ENCODE assay signal across 37 cellular contexts in genomic region chr4:12978310-12978709, GRCh38.
"Had no signal": no experiment of that assay in that cellular context is flagged by ENCODE, and none has a peak within 500 bp of the region (broad histone marks: within the 10 kb centered on the region; RNA-seq: fewer than 3 reads in every experiment).

No MANE protein-coding gene starts in this region.

- H3K4me3 ChIP-seq: adrenal gland, ascending aorta, body of pancreas, breast epithelium, cardiac muscle cell had no signal

- H3K27ac ChIP-seq: adrenal gland, ascending aorta, body of pancreas, brain microvascular endothelial cell, breast epithelium, cardiac muscle cell had no signal

- H3K27ac Mint-ChIP-seq: activated naive CD4-positive, alpha-beta T cell treated with anti-CD3 and anti-CD28 coated beads for 36 hours; activated naive CD4-positive, alpha-beta T cell treated with anti-CD3 and anti-CD28 coated beads, Interleukin-2, amount 10 ng/mL, durations not matched to agents 7 days and 5 days; activated naive CD4-positive, alpha-beta T cell treated with anti-CD3 and anti-CD28 coated beads, Interleukin-2, amount 50 U/mL, for 24 hours; activated naive CD4-positive, alpha-beta T cell treated with anti-CD3 and anti-CD28 coated beads, Interleukin-2, amount 50 U/mL, for 72 hours; activated naive CD8-positive, alpha-beta T cell; activated naive CD8-positive, alpha-beta T cell treated with anti-CD3 and anti-CD28 coated beads, Interleukin-2, amount 10 ng/mL, durations not matched to agents 7 days and 5 days; activated T-cell treated with anti-CD3 and anti-CD28 coated beads, Interleukin-2, amount 50 U/mL, for 24 hours; activated T-cell treated with anti-CD3 and anti-CD28 coated beads, Interleukin-2, amount 50 U/mL, for 72 hours; activated T-helper 1 cell treated with anti-CD3 and anti-CD28 coated beads, Interleukin-12 subunit alpha, Interleukin-12 subunit beta, Interleukin-2, Interleukin-4 antibody, amounts not matched to agents 30 ng/mL and 10 ng/mL and 1 ng/mL, durations not matched to agents 14 hours and 24 hours and 36 hours; activated T-helper 17 cell treated with anti-CD3 and anti-CD28 coated beads, Interleukin-2, amount 50 U/mL, for 72 hours; activated T-helper 2 cell treated with anti-CD3 and anti-CD28 coated beads, Interferon-gamma antibody, Interleukin-2, Interleukin-4, amounts not matched to agents 10 μg/mL and 5 μg/mL and 100 μg/mL, durations not matched to agents 14 hours and 24 hours and 36 hours; brain had no signal

- H3K36me3 Mint-ChIP-seq: activated naive CD4-positive, alpha-beta T cell treated with anti-CD3 and anti-CD28 coated beads, Interleukin-2, amount 10 ng/mL, durations not matched to agents 7 days and 5 days; activated naive CD4-positive, alpha-beta T cell treated with anti-CD3 and anti-CD28 coated beads, Interleukin-2, amount 50 U/mL, for 24 hours; activated naive CD8-positive, alpha-beta T cell treated with anti-CD3 and anti-CD28 coated beads, Interleukin-2, amount 10 ng/mL, durations not matched to agents 7 days and 5 days; brain had no signal

- H3K27me3 Mint-ChIP-seq: activated naive CD4-positive, alpha-beta T cell treated with anti-CD3 and anti-CD28 coated beads, Interleukin-2, amount 10 ng/mL, durations not matched to agents 7 days and 5 days; activated naive CD4-positive, alpha-beta T cell treated with anti-CD3 and anti-CD28 coated beads, Interleukin-2, amount 50 U/mL, for 24 hours; activated naive CD8-positive, alpha-beta T cell; activated naive CD8-positive, alpha-beta T cell treated with anti-CD3 and anti-CD28 coated beads, Interleukin-2, amount 10 ng/mL, durations not matched to agents 7 days and 5 days; activated T-cell treated with anti-CD3 and anti-CD28 coated beads, Interleukin-2, amount 50 U/mL, for 24 hours; activated T-helper 17 cell treated with anti-CD3 and anti-CD28 coated beads, Interleukin-2, amount 50 U/mL, for 72 hours; central memory CD8-positive, alpha-beta T cell had no signal

- H3K27me3 ChIP-seq: adrenal gland, ascending aorta, body of pancreas, brain microvascular endothelial cell, breast epithelium, cardiac muscle cell had no signal

- DNase-seq: activated effector memory CD4-positive, alpha-beta T cell treated with anti-CD3 and anti-CD28 coated beads, Interleukin-2, amount 50 U/mL, for 16 hours; activated effector memory CD4-positive, alpha-beta T cell treated with Interleukin-2 at 50 U/mL for 16 hours; activated gamma-delta T cell; activated gamma-delta T cell treated with Interleukin-2 at 50 U/mL for 16 hours; activated naive CD4-positive, alpha-beta T cell; activated naive CD4-positive, alpha-beta T cell treated with anti-CD3 and anti-CD28 coated beads for 36 hours; activated naive CD4-positive, alpha-beta T cell treated with anti-CD3 and anti-CD28 coated beads, Interleukin-2, amount 10 ng/mL, durations not matched to agents 7 days and 5 days; activated naive CD4-positive, alpha-beta T cell treated with anti-CD3 and anti-CD28 coated beads, Interleukin-2, amount 50 U/mL, for 16 hours; activated naive CD4-positive, alpha-beta T cell treated with Interleukin-2 at 50 U/mL for 16 hours; activated naive CD8-positive, alpha-beta T cell treated with anti-CD3 and anti-CD28 coated beads, Interleukin-2, amount 10 ng/mL, durations not matched to agents 7 days and 5 days; activated T-cell treated with anti-CD3 and anti-CD28 coated beads for 4 hours; activated T-cell treated with anti-CD3 and anti-CD28 coated beads, Interleukin-2, amount 50 U/mL, for 1 hour; activated T-cell treated with anti-CD3 and anti-CD28 coated beads, Interleukin-2, amount 50 U/mL, for 24 hours; activated T-cell treated with anti-CD3 and anti-CD28 coated beads, Interleukin-2, amount 50 U/mL, for 4 hours; activated T-cell treated with anti-CD3 and anti-CD28 coated beads, Interleukin-2, amount 50 U/mL, for 48 hours; activated T-cell treated with anti-CD3 and anti-CD28 coated beads, Interleukin-2, amount 50 U/mL, for 72 hours; adrenal gland; amniotic stem cell; amygdala; anterior cingulate cortex; aorta; body of pancreas; brain microvascular endothelial cell; caudate nucleus; central memory CD4-positive, alpha-beta T cell; cerebellar nuclear complex had no signal

- H3K4me1 Mint-ChIP-seq: activated naive CD4-positive, alpha-beta T cell treated with anti-CD3 and anti-CD28 coated beads, Interleukin-2, amount 10 ng/mL, durations not matched to agents 7 days and 5 days; activated naive CD4-positive, alpha-beta T cell treated with anti-CD3 and anti-CD28 coated beads, Interleukin-2, amount 50 U/mL, for 24 hours; activated naive CD8-positive, alpha-beta T cell treated with anti-CD3 and anti-CD28 coated beads, Interleukin-2, amount 10 ng/mL, durations not matched to agents 7 days and 5 days; activated T-helper 17 cell treated with anti-CD3 and anti-CD28 coated beads, Interleukin-2, amount 50 U/mL, for 72 hours; brain; central memory CD8-positive, alpha-beta T cell had no signal

- H3K36me3 ChIP-seq: adrenal gland, ascending aorta, brain microvascular endothelial cell, breast epithelium, cardiac muscle cell had no signal

- ATAC-seq: activated naive CD4-positive, alpha-beta T cell treated with anti-CD3 and anti-CD28 coated beads, Interleukin-2, amount 50 U/mL, for 72 hours; activated T-cell treated with anti-CD3 and anti-CD28 coated beads, Interleukin-2, amount 50 U/mL, for 4 hours; activated T-cell treated with anti-CD3 and anti-CD28 coated beads, Interleukin-2, amount 50 U/mL, for 72 hours; activated T-helper 17 cell treated with anti-CD3 and anti-CD28 coated beads, Interleukin-2, amount 50 U/mL, for 72 hours; body of pancreas had no signal

- H3K9me3 ChIP-seq: adrenal gland, ascending aorta, body of pancreas, breast epithelium had no signal

- H3K4me3 Mint-ChIP-seq: activated naive CD4-positive, alpha-beta T cell treated with anti-CD3 and anti-CD28 coated beads for 36 hours; activated naive CD4-positive, alpha-beta T cell treated with anti-CD3 and anti-CD28 coated beads, Interleukin-2, amount 10 ng/mL, durations not matched to agents 7 days and 5 days; activated naive CD4-positive, alpha-beta T cell treated with anti-CD3 and anti-CD28 coated beads, Interleukin-2, amount 50 U/mL, for 24 hours; activated naive CD8-positive, alpha-beta T cell; activated naive CD8-positive, alpha-beta T cell treated with anti-CD3 and anti-CD28 coated beads, Interleukin-2, amount 10 ng/mL, durations not matched to agents 7 days and 5 days; activated T-cell treated with anti-CD3 and anti-CD28 coated beads, Interleukin-2, amount 50 U/mL, for 24 hours; activated T-cell treated with anti-CD3 and anti-CD28 coated beads, Interleukin-2, amount 50 U/mL, for 4 hours; activated T-cell treated with anti-CD3 and anti-CD28 coated beads, Interleukin-2, amount 50 U/mL, for 72 hours; activated T-helper 1 cell treated with anti-CD3 and anti-CD28 coated beads, Interleukin-12 subunit alpha, Interleukin-12 subunit beta, Interleukin-2, Interleukin-4 antibody, amounts not matched to agents 30 ng/mL and 10 ng/mL and 1 ng/mL, durations not matched to agents 14 hours and 24 hours and 36 hours; activated T-helper 17 cell treated with anti-CD3 and anti-CD28 coated beads, Interleukin-2, amount 50 U/mL, for 72 hours; brain; central memory CD8-positive, alpha-beta T cell had no signal

- H3K4me1 ChIP-seq: adrenal gland, ascending aorta, body of pancreas, breast epithelium had no signal

- H3K9me3 Mint-ChIP-seq: activated naive CD4-positive, alpha-beta T cell treated with anti-CD3 and anti-CD28 coated beads, Interleukin-2, amount 10 ng/mL, durations not matched to agents 7 days and 5 days; activated naive CD4-positive, alpha-beta T cell treated with anti-CD3 and anti-CD28 coated beads, Interleukin-2, amount 50 U/mL, for 24 hours had no signal
